ENCODE assay signal across 23 cellular contexts in genomic region chr15:83219026-83219425, GRCh38.
"Had no signal": no experiment of that assay in that cellular context is flagged by ENCODE, and none has a peak within 500 bp of the region (broad histone marks: within the 10 kb centered on the region; RNA-seq: fewer than 3 reads in every experiment).

No MANE protein-coding gene starts in this region.

- FAIRE-seq: kidney, pancreas had no signal

- H3K9me3 ChIP-seq: gastroesophageal sphincter, lower lobe of right lung, pancreas had no signal

- H3K4me1 Mint-ChIP-seq: immature natural killer cell, nephron had no signal

- H3K4me1 ChIP-seq: esophagus muscularis mucosa, gastroesophageal sphincter, left ventricle myocardium inferior, lower lobe of right lung, pancreas had no signal

- H3K27me3 Mint-ChIP-seq: progenitor cell of endocrine pancreas had no signal

- DNase-seq: effector memory CD8-positive, alpha-beta T cell; foreskin fibroblast; glutamatergic neuron; immature natural killer cell; kidney; left cardiac atrium; left ventricle myocardium inferior; lower lobe of right lung; mesenchymal stem cell; midbrain; occipital lobe; pancreas; right cardiac atrium; stimulated activated CD4-positive, alpha-beta T cell treated with anti-CD3 and anti-CD28 coated beads, Interleukin-2, amount 100 ng/mL, for 48 hours; stimulated activated naive CD4-positive, alpha-beta T cell treated with Interleukin-2 at 50 U/mL for 16 hours; trophoblast cell had no signal

- H3K27me3 ChIP-seq: pancreas had no signal

- ATAC-seq: effector memory CD8-positive, alpha-beta T cell; gastroesophageal sphincter; left cardiac atrium; lower lobe of right lung; pancreas; right cardiac atrium had no signal

- H3K4me3 Mint-ChIP-seq: dendritic cell treated with granulocyte-macrophage colony-stimulating factor and Interleukin-4, amounts not matched to agents 40 ng/mL and 50 ng/mL, for 4 days; effector memory CD8-positive, alpha-beta T cell; immature natural killer cell; nephron had no signal

- H3K27ac ChIP-seq: epithelial cell of prostate, esophagus muscularis mucosa, gastroesophageal sphincter, left ventricle myocardium inferior, lower lobe of right lung, pancreas had no signal

- H3K4me2 ChIP-seq: smooth muscle cell had no signal

- H3K36me3 ChIP-seq: esophagus muscularis mucosa, gastroesophageal sphincter, left ventricle myocardium inferior, lower lobe of right lung, pancreas had no signal

- H3K27ac Mint-ChIP-seq: dendritic cell treated with granulocyte-macrophage colony-stimulating factor and Interleukin-4, amounts not matched to agents 40 ng/mL and 50 ng/mL, for 4 days; effector memory CD8-positive, alpha-beta T cell; immature natural killer cell; nephron; progenitor cell of endocrine pancreas had no signal

- H3K4me3 ChIP-seq: esophagus muscularis mucosa, gastroesophageal sphincter, left ventricle myocardium inferior, lower lobe of right lung, pancreas, smooth muscle cell had no signal
